ENCODE assay signal across 23 cellular contexts in genomic region chr5:154538492-154538891, GRCh38.
DNase-seq lines count a peak whose midpoint lies in the region; ATAC-seq and TF ChIP-seq lines count a peak whose summit lies in the region.
"Had no signal": no experiment of that assay in that cellular context is flagged by ENCODE, and none has a peak within 500 bp of the region (broad histone marks: within the 10 kb centered on the region; RNA-seq: fewer than 3 reads in every experiment).

No MANE protein-coding gene starts in this region.

- intact Hi-C loops in esophagus muscularis mucosa (cut with DNase I) (no loop called here), natural killer cell (cut with micrococcal nuclease) (no loop called here)

- 0 out of 2 replicates have a peak overlapping the region, but pooled peaks have one; percentile 43 for H2AFZ ChIP-seq in GM23338
- H2AFZ ChIP-seq: GM23248 had no signal

- TF ChIP-seq CTCF in GM23338 (conservative IDR thresholded peaks at IDR 0.05; ENCODE audit: low read depth in 2 of 2) (no peak), esophagus muscularis mucosa (IDR thresholded peaks at IDR 0.05) (no peak), natural killer cell (IDR thresholded peaks at IDR 0.05) (no peak)

- peaks cover 14% of the 10 kb centered on the region for H3K4me1 ChIP-seq in GM23338 (ENCODE audit: insufficient read depth)
- H3K4me1 ChIP-seq in esophagus muscularis mucosa: no peaks in the 10 kb centered on the region
- H3K4me1 ChIP-seq: A549 had no signal

- H4K20me1 ChIP-seq in GM23338 (replicated peaks; ENCODE audit: insufficient read depth): no peaks in the 10 kb centered on the region
- H4K20me1 ChIP-seq: BLaER1 treated with 17β-estradiol and CSF1 and Interleukin-3, amounts not matched to agents 10 nM and 100 nM had no signal

- no peaks in the 10 kb centered on the region for H3K9me2 ChIP-seq in GM23338 (ENCODE audit: insufficient read depth)

- H3K4me1 Mint-ChIP-seq in GM23338 (peaks cover 10% of the 10 kb centered on the region), natural killer cell (no peaks in the 10 kb centered on the region)
- H3K4me1 Mint-ChIP-seq in stimulated activated memory B cell treated with anti-CD40 and anti-IgM and Interleukin-4, amounts not matched to agents 10 μg/mL and 1 μg/mL and 100 μg/mL, for 72 hours: no peaks in the 10 kb centered on the region
- H3K4me1 Mint-ChIP-seq: CD8-positive, alpha-beta memory T cell had no signal

- no peaks in the 10 kb centered on the region for H3K79me2 ChIP-seq in GM23338 (replicated peaks; ENCODE audit: insufficient read depth)

- H3K4me2 ChIP-seq in GM23338: no peak overlapping the region
- H3K4me2 ChIP-seq: A549; BLaER1 treated with 17β-estradiol and CSF1 and Interleukin-3, amounts not matched to agents 10 nM and 100 nM had no signal

- peaks cover 6% of the 10 kb centered on the region for H3K27me3 Mint-ChIP-seq in GM23338 (ENCODE audit: insufficient read depth, low read depth, poor library complexity)
- peaks cover 18 to 33% of the 10 kb centered on the region in 2 donors for H3K27me3 Mint-ChIP-seq in natural killer cell (ENCODE audit: low read depth in 2 of 2)
- H3K27me3 Mint-ChIP-seq in stimulated activated memory B cell treated with anti-CD40 and anti-IgM and Interleukin-4, amounts not matched to agents 10 μg/mL and 1 μg/mL and 100 μg/mL, for 72 hours: peaks cover 47% of the 10 kb centered on the region

- no peak overlapping the region for H3K27ac ChIP-seq in GM23338 (ENCODE audit: low read depth)
- no peak overlapping the region for H3K27ac ChIP-seq in esophagus muscularis mucosa (replicated peaks in 1 of 4)
- H3K27ac ChIP-seq: BLaER1 treated with 17β-estradiol and CSF1 and Interleukin-3, amounts not matched to agents 10 nM and 100 nM; GM23248 had no signal

- H3K9me3 Mint-ChIP-seq in GM23338: no peaks in the 10 kb centered on the region
- H3K9me3 Mint-ChIP-seq in natural killer cell: no peaks in the 10 kb centered on the region
- no peaks in the 10 kb centered on the region for H3K9me3 Mint-ChIP-seq in stimulated activated memory B cell treated with anti-CD40 and anti-IgM and Interleukin-4, amounts not matched to agents 10 μg/mL and 1 μg/mL and 100 μg/mL, for 72 hours
- H3K9me3 Mint-ChIP-seq: CD14-positive monocyte; CD4-positive, alpha-beta T cell; CD8-positive, alpha-beta memory T cell; H9 had no signal

- no peaks in the 10 kb centered on the region for H3K36me3 Mint-ChIP-seq in GM23338 (ENCODE audit: low read depth)
- no peaks in the 10 kb centered on the region for H3K36me3 Mint-ChIP-seq in natural killer cell
- H3K36me3 Mint-ChIP-seq in stimulated activated memory B cell treated with anti-CD40 and anti-IgM and Interleukin-4, amounts not matched to agents 10 μg/mL and 1 μg/mL and 100 μg/mL, for 72 hours: no peaks in the 10 kb centered on the region
- H3K36me3 Mint-ChIP-seq: CD14-positive monocyte; CD8-positive, alpha-beta memory T cell had no signal

- no peak overlapping the region for H3K27ac Mint-ChIP-seq in GM23338
- no peak overlapping the region for H3K27ac Mint-ChIP-seq in natural killer cell
- no peak overlapping the region for H3K27ac Mint-ChIP-seq in stimulated activated memory B cell treated with anti-CD40 and anti-IgM and Interleukin-4, amounts not matched to agents 10 μg/mL and 1 μg/mL and 100 μg/mL, for 72 hours
- H3K27ac Mint-ChIP-seq: CD4-positive, alpha-beta T cell; CD8-positive, alpha-beta memory T cell; H9 had no signal

- TF ChIP-seq POLR2A in esophagus muscularis mucosa (IDR thresholded peaks at IDR 0.05; ENCODE audit: low read depth): no peak

- TF ChIP-seq EP300 in esophagus muscularis mucosa (IDR thresholded peaks at IDR 0.05): no peak

- H3K4me3 Mint-ChIP-seq in GM23338: no peak overlapping the region
- no peak overlapping the region for H3K4me3 Mint-ChIP-seq in natural killer cell
- no peak overlapping the region for H3K4me3 Mint-ChIP-seq in stimulated activated memory B cell treated with anti-CD40 and anti-IgM and Interleukin-4, amounts not matched to agents 10 μg/mL and 1 μg/mL and 100 μg/mL, for 72 hours
- H3K4me3 Mint-ChIP-seq: CD14-positive monocyte; CD4-positive, alpha-beta T cell; CD8-positive, alpha-beta memory T cell; H9 had no signal

- DNase-seq in GM23338 (ENCODE audit: low spot score): no peak
- peak; percentile 77 for DNase-seq in esophagus muscularis mucosa (ENCODE audit: extremely low spot score)
- peak; percentile 55 for DNase-seq in mesenteric fat pad (ENCODE audit: low spot score)
- no peak for DNase-seq in SHP77 treated with DMSO at 0.1 percent for 48 hours (lab: John Stamatoyannopoulos, UW)
- no peak for DNase-seq in natural killer cell
- DNase-seq: 8988T; ACHN; AML-193; BE2C; CD4-positive, alpha-beta T cell; CD8-positive, alpha-beta memory T cell; DMS 273 treated with DMSO at 0.1 percent for 48 hours; DMS79; EL; GDM1; GM23248; H9 had no signal

- ATAC-seq in GM23338 (no peak), natural killer cell (no peak)
- no peak for ATAC-seq in stimulated activated memory B cell treated with anti-CD40 and anti-IgM and Interleukin-4, amounts not matched to agents 10 μg/mL and 1 μg/mL and 100 μg/mL, for 72 hours
- ATAC-seq: GM12878, HCT116 had no signal

- H3K36me3 ChIP-seq in GM23338 (ENCODE audit: insufficient read depth) (no peaks in the 10 kb centered on the region), esophagus muscularis mucosa (no peaks in the 10 kb centered on the region)
- H3K36me3 ChIP-seq: BE2C; BLaER1 treated with 17β-estradiol and CSF1 and Interleukin-3, amounts not matched to agents 10 nM and 100 nM had no signal

- no peaks in the 10 kb centered on the region for H3K9me3 ChIP-seq in esophagus muscularis mucosa
- H3K9me3 ChIP-seq: A549; BE2C; BLaER1 treated with 17β-estradiol and CSF1 and Interleukin-3, amounts not matched to agents 10 nM and 100 nM had no signal

- no peak overlapping the region for H3K4me3 ChIP-seq in GM23338
- no peak overlapping the region for H3K4me3 ChIP-seq in esophagus muscularis mucosa
- H3K4me3 ChIP-seq: A549; BLaER1 treated with 17β-estradiol and CSF1 and Interleukin-3, amounts not matched to agents 10 nM and 100 nM; GM12878; GM23248 had no signal

- H3K27me3 ChIP-seq in GM23338 (ENCODE audit: insufficient read depth): no peaks in the 10 kb centered on the region
- H3K27me3 ChIP-seq in esophagus muscularis mucosa: peaks cover 0 to 58% (median 0%) of the 10 kb centered on the region in 4 donors
- H3K27me3 ChIP-seq: BE2C; BLaER1 treated with 17β-estradiol and CSF1 and Interleukin-3, amounts not matched to agents 10 nM and 100 nM had no signal

- no peaks in the 10 kb centered on the region for H3F3A ChIP-seq in GM23338 (replicated peaks; ENCODE audit: low read depth)

- 80% methylated on average over 6 of the region's 6 CpGs for WGBS in esophagus muscularis mucosa

TF ChIP-seq in GM23338, 12 proteins besides CTCF, POLR2A, EP300 and RAD21 (continues in another document):
- TF ChIP-seq CREB1 (CRISPR knock-in tag; IDR thresholded peaks at IDR 0.05; ENCODE audit: low read depth) (no peak), EZH2phosphoT487 (IDR thresholded peaks at IDR 0.05; ENCODE audit: unreplicated experiment) (no peak), REST (IDR thresholded peaks at IDR 0.05; ENCODE audit: unreplicated experiment) (no peak), POLR2AphosphoS5 (IDR thresholded peaks at IDR 0.05; ENCODE audit: low read depth) (no peak)

Comparison
In these comparisons a context has a peak if more than half of its experiments do, and no peak if none do; other contexts are left out.
1. DNase-seq: peak in esophagus muscularis mucosa (single experiment) and mesenteric fat pad (single experiment); none in GM23338 (single experiment), SHP77 treated with DMSO at 0.1 percent for 48 hours (single experiment) and natural killer cell (single experiment).